In the genomic region with DNA sequence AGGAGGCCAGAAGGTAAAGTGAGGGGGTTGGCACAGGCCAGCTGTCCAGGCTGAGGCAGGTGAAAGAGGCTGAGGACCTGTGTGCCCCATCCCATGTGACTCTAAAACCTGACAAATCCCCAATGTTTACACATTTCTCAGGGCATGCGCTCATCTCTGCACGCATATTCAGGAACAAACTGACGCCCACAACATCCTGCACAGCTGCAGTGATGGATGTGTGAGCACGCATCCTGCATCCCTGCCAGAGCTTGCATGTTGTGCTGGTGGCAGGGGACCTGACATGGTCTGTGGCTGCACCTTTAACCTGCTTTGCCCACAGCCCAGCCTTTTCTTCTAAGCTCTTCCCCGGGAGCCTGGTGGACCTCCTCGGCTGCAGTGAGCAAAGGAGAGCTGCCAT, we compare ENCODE assay signal across 14 cellular contexts.
A peak's percentile ranks its signal among the peaks of the same experiment; 100 is the strongest.
DNase-seq lines count a peak whose midpoint lies in the region; ATAC-seq, FAIRE-seq and TF ChIP-seq lines count a peak whose summit lies in the region.
"Had no signal": no experiment of that assay in that cellular context is flagged by ENCODE, and none has a peak within 500 bp of the region (broad histone marks: within the 10 kb centered on the region; RNA-seq: fewer than 3 reads in every experiment).

No MANE protein-coding gene starts in this region.

- intact Hi-C loops in A673 (cut with micrococcal nuclease; ENCODE audit: unreplicated experiment) = no loop called here
- intact Hi-C loops in head of caudate nucleus (cut with DNase I) = no loop called here

- peak; percentile 5 for DNase-seq in A673 (ENCODE audit: low spot score)
- peak in 33 of 42 donors; percentile 17 to 74 (median 47) for DNase-seq in head of caudate nucleus
- no peak for DNase-seq in GM19239 (ENCODE audit: insufficient read length, low spot score)
- no peak for DNase-seq in H4 (ENCODE audit: low spot score)
- no peak for DNase-seq in NCI-H1930 (lab: John Stamatoyannopoulos, UW)
- DNase-seq: C1 segment of cervical spinal cord, NCI-H748 treated with DMSO at 0.1 percent for 48 hours, ovary, upper lobe of left lung had no signal

- no peaks in the 10 kb centered on the region for H3K36me3 ChIP-seq in A673 (ENCODE audit: insufficient read depth, low read length, poor library complexity, severe bottlenecking)
- no peaks in the 10 kb centered on the region for H3K36me3 ChIP-seq in OCI-LY1 (ENCODE audit: insufficient read depth, low read length)
- H3K36me3 ChIP-seq: ovary, upper lobe of left lung had no signal

- no TSS peak for BruUV-seq in A673 (replicated peaks; lab: Mats Ljungman, UMichigan)

- H3K9ac ChIP-seq in OCI-LY1 (ENCODE audit: low read length) = no peak overlapping the region; the same call in 1 of the 2 replicates

- no peak overlapping the region for H3K4me3 ChIP-seq in A673 (ENCODE audit: low read depth, low read length, poor library complexity, severe bottlenecking)
- H3K4me3 ChIP-seq in OCI-LY1 (ENCODE audit: low read depth, low read length, poor library complexity, severe bottlenecking) = peak overlapping the region; percentile 21
- H3K4me3 ChIP-seq: coronary artery, ovary, upper lobe of left lung had no signal

- H3K4me1 ChIP-seq in A673 (ENCODE audit: insufficient read depth, low read length, poor library complexity, severe bottlenecking) (no peaks in the 10 kb centered on the region), OCI-LY1 (ENCODE audit: insufficient read depth, low read length, severe bottlenecking) (peaks cover 47% of the 10 kb centered on the region)

- H3K79me2 ChIP-seq in OCI-LY1 (ENCODE audit: insufficient read depth, low read length) = no peaks in the 10 kb centered on the region

- POLR2A ChIA-PET in A673 (lab: Charles Lee; ENCODE audit: low non-redundant PET) = no interaction called here

- ATAC-seq in GM18502 (IDR thresholded peaks at IDR 0.05; ENCODE audit: poor library complexity, unreplicated experiment) (peak; percentile 63), HG03571 (IDR thresholded peaks at IDR 0.05; ENCODE audit: unreplicated experiment) (no peak)
- ATAC-seq: activated T-helper 17 cell treated with anti-CD3 and anti-CD28 coated beads, Interleukin-2, amount 50 U/mL, for 72 hours had no signal

- no peak overlapping the region for H2AFZ ChIP-seq in OCI-LY1 (ENCODE audit: low read length)

- no peaks in the 10 kb centered on the region for H3K9me3 ChIP-seq in A673 (ENCODE audit: low read depth, low read length, poor library complexity, severe bottlenecking)
- no peaks in the 10 kb centered on the region for H3K9me3 ChIP-seq in OCI-LY1 (ENCODE audit: low read length)
- H3K9me3 ChIP-seq: ovary, upper lobe of left lung had no signal

- no peak overlapping the region for H3K27ac ChIP-seq in A673 (ENCODE audit: low read depth, low read length, poor library complexity, severe bottlenecking)
- peak overlapping the region; percentile 73 for H3K27ac ChIP-seq in OCI-LY1 (ENCODE audit: low read depth, low read length, poor library complexity, severe bottlenecking)
- H3K27ac ChIP-seq: coronary artery, ovary, upper lobe of left lung had no signal

- no peaks in the 10 kb centered on the region for H3K9me2 ChIP-seq in OCI-LY1 (ENCODE audit: low read depth, low read length)

- TF ChIP-seq CTCF in A673 (conservative IDR thresholded peaks at IDR 0.05; ENCODE audit: low read depth, low read length) (no peak), OCI-LY1 (IDR thresholded peaks at IDR 0.05; ENCODE audit: low read length) (no peak)

- CTCF ChIA-PET in A673 (lab: Charles Lee) = no interaction called here

- no peaks in the 10 kb centered on the region for H3K27me3 ChIP-seq in A673 (replicated peaks; ENCODE audit: insufficient read depth, low read depth, low read length, poor library complexity)
- no peaks in the 10 kb centered on the region for H3K27me3 ChIP-seq in OCI-LY1 (ENCODE audit: insufficient read depth, low read length)
- H3K27me3 ChIP-seq: ovary, upper lobe of left lung had no signal

- no peaks in the 10 kb centered on the region for H3F3A ChIP-seq in OCI-LY1 (ENCODE audit: insufficient read depth, low read length)

- H4K20me1 ChIP-seq in OCI-LY1 (ENCODE audit: insufficient read depth, low read length) = no peaks in the 10 kb centered on the region

- no peak for FAIRE-seq in GM19239 (lab: Jason Lieb, UNC)

- H3K4me2 ChIP-seq in OCI-LY1 (ENCODE audit: low read length) = peak overlapping the region; percentile 38; the same call in 1 of the 2 replicates

Comparison
In these comparisons a context has a peak if more than half of its experiments do, and no peak if none do; other contexts are left out.
1. DNase-seq: peak in A673 (single experiment) and head of caudate nucleus (33 of 42); none in GM19239 (single experiment), H4 (single experiment) and NCI-H1930 (0 of 2).